14 cellular contexts compared by ENCODE assay signal in the genomic region with DNA sequence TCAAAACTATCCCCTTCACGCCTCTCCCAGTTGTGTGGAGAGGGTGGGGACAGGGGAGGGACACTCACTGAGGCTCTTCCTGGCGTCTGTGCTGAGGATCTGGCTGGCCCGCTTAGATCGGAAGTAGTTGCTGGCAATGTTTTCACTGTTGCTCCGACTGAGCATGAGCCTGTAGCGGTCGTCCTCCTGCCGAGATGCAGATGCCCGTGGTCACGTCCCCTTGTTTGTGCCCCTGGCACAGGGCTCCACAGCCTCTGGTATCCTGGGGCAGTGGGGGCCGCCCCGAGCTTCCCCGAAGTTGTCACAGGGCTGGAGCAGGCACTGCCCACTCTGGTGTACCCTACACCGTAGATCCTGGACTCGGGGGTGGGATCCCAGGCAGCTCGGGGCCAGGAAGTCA. TPM values are rescaled to one million over a fixed set of nuclear protein-coding genes. Genes with fewer than 3 reads are reported as not detected.
"Had no signal": no experiment of that assay in that cellular context is flagged by ENCODE, and none has a peak within 500 bp of the region (broad histone marks: within the 10 kb centered on the region; RNA-seq: fewer than 3 reads in every experiment).

No MANE protein-coding gene starts in this region.

- ATAC-seq: body of pancreas, psoas muscle had no signal

- H3K27me3 ChIP-seq: body of pancreas, sigmoid colon, tibial artery had no signal

- DNase-seq: activated CD4-positive, alpha-beta T cell treated with anti-CD3 and anti-CD28 coated beads for 4 hours; activated CD8-positive, alpha-beta memory T cell treated with anti-CD3 and anti-CD28 coated beads, Interleukin-2, amount 50 U/mL, for 4 hours; activated effector memory CD4-positive, alpha-beta T cell treated with anti-CD3 and anti-CD28 coated beads, Interleukin-2, amount 50 U/mL, for 16 hours; activated T-cell treated with anti-CD3 and anti-CD28 coated beads, Interleukin-2, amount 50 U/mL, for 48 hours; body of pancreas; cortex of kidney; effector CD4-positive, alpha-beta T cell; glutamatergic neuron; nephron progenitor cell; sigmoid colon; stimulated activated CD4-positive, alpha-beta T cell treated with anti-CD3 and anti-CD28 coated beads, Interleukin-2, amount 100 ng/mL, for 24 hours; tibial artery had no signal

- H3K36me3 ChIP-seq: sigmoid colon, tibial artery had no signal

- H3K27ac ChIP-seq: body of pancreas, psoas muscle, sigmoid colon, tibial artery had no signal

- H3K4me3 ChIP-seq: body of pancreas, psoas muscle, sigmoid colon, tibial artery had no signal

- H3K9me3 ChIP-seq: body of pancreas, psoas muscle, sigmoid colon, tibial artery had no signal

RNA-seq across cellular contexts. Expression of a gene that starts 51.7 kb away (rescaled TPM):
- total RNA-seq: activated CD8-positive, alpha-beta T cell treated with anti-CD3 and anti-CD28 coated beads, Interleukin-2, amount 10 ng/mL, durations not matched to agents 7 days and 5 days had no signal
